20 cellular contexts compared by ENCODE assay signal in genomic region chr6:144898741-144899140, GRCh38.
DNase-seq lines count a peak whose midpoint lies in the region; ATAC-seq and TF ChIP-seq lines count a peak whose summit lies in the region.
"Had no signal": no experiment of that assay in that cellular context is flagged by ENCODE, and none has a peak within 500 bp of the region (broad histone marks: within the 10 kb centered on the region; RNA-seq: fewer than 3 reads in every experiment).

No MANE protein-coding gene starts in this region.

- in situ Hi-C loops in mammary epithelial cell (cut with MboI; ENCODE audit: low sequenced_read_pairs in 2 of 2), result no loop called here

- BruUV-seq in mammary epithelial cell (replicated peaks; lab: Mats Ljungman, UMichigan) (no TSS peak), MCF 10A (replicated peaks; lab: Mats Ljungman, UMichigan) (no TSS peak)

- no peaks in the 10 kb centered on the region for H3K9me3 Mint-ChIP-seq in MCF 10A (ENCODE audit: unreplicated experiment)

- H3K36me3 ChIP-seq in mammary epithelial cell (ENCODE audit: insufficient read depth, low read length) (no peaks in the 10 kb centered on the region), RWPE2 (ENCODE audit: low read depth) (no peaks in the 10 kb centered on the region), MM.1S (replicated peaks; ENCODE audit: insufficient read depth, low read length) (no peaks in the 10 kb centered on the region)
- H3K36me3 ChIP-seq: BLaER1 had no signal

- H3K4me1 ChIP-seq in mammary epithelial cell (ENCODE audit: insufficient read depth, low read length) (peaks cover 24% of the 10 kb centered on the region), RWPE2 (ENCODE audit: insufficient read depth, poor library complexity, severe bottlenecking) (peaks cover 27% of the 10 kb centered on the region), MM.1S (ENCODE audit: low read length) (no peaks in the 10 kb centered on the region)
- H3K4me1 ChIP-seq: BLaER1 had no signal

- H3K4me2 ChIP-seq in mammary epithelial cell (ENCODE audit: insufficient read depth, low read depth, low read length) (no peak overlapping the region), MM.1S (ENCODE audit: low read depth, low read length) (no peak overlapping the region)
- H3K4me2 ChIP-seq: BLaER1 had no signal

- POLR2A ChIA-PET in MCF 10A (lab: Yijun Ruan, JAX), result no interaction called here

- H3K27ac ChIP-seq in mammary epithelial cell (ENCODE audit: insufficient read depth, low read depth, low read length), result peak overlapping the region; percentile 83
- peak overlapping the region; percentile 84 for H3K27ac ChIP-seq in RWPE2 (ENCODE audit: poor library complexity, severe bottlenecking)
- no peak overlapping the region for H3K27ac ChIP-seq in MM.1S (ENCODE audit: low read length)
- H3K27ac ChIP-seq: 22Rv1, BLaER1 had no signal

- H3K79me2 ChIP-seq in mammary epithelial cell (ENCODE audit: insufficient read depth, low read length), result no peaks in the 10 kb centered on the region
- H3K79me2 ChIP-seq in MM.1S (ENCODE audit: low read length), result no peaks in the 10 kb centered on the region

- no peaks in the 10 kb centered on the region for H3K9me2 ChIP-seq in MM.1S (replicated peaks; ENCODE audit: insufficient read depth, low read length)

- H4K20me1 ChIP-seq in mammary epithelial cell (ENCODE audit: insufficient read depth, low read length), result no peaks in the 10 kb centered on the region
- no peaks in the 10 kb centered on the region for H4K20me1 ChIP-seq in MM.1S (ENCODE audit: insufficient read depth, low read length)
- H4K20me1 ChIP-seq: BLaER1 had no signal

- H3K4me3 Mint-ChIP-seq in MCF 10A (ENCODE audit: unreplicated experiment), result no peak overlapping the region
- H3K4me3 Mint-ChIP-seq: CD8-positive, alpha-beta memory T cell; T-helper 17 cell had no signal

- TF ChIP-seq CTCF in mammary epithelial cell (conservative IDR thresholded peaks at IDR 0.05 in 1 of 2, IDR thresholded peaks at IDR 0.05 in 1 of 2; ENCODE audit: extremely low read depth in 1 of 2, insufficient read depth in 1 of 2, low read depth in 1 of 2, low read length in 2 of 2) (no peak), MCF 10A (IDR thresholded peaks at IDR 0.05; ENCODE audit: unreplicated experiment) (no peak), RWPE2 (IDR thresholded peaks at IDR 0.05; ENCODE audit: poor library complexity, severe bottlenecking) (no peak), fibroblast of the aortic adventitia (IDR thresholded peaks at IDR 0.05; ENCODE audit: insufficient read depth, low read length) (no peak), MM.1S (IDR thresholded peaks at IDR 0.05; ENCODE audit: low read length) (no peak)

- H3K36me3 Mint-ChIP-seq in MCF 10A (ENCODE audit: insufficient read depth, unreplicated experiment), result no peaks in the 10 kb centered on the region

- H3K4me3 ChIP-seq in mammary epithelial cell (replicated peaks in 1 of 3; ENCODE audit: insufficient read depth in 1 of 3, low read depth in 2 of 3, low read length in 3 of 3) (no peak overlapping the region), RWPE2 (ENCODE audit: severe bottlenecking) (no peak overlapping the region), fibroblast of the aortic adventitia (ENCODE audit: low read depth, low read length) (no peak overlapping the region), MM.1S (ENCODE audit: low read length) (no peak overlapping the region)
- H3K4me3 ChIP-seq: BLaER1, GM12878 had no signal

- no peaks in the 10 kb centered on the region for H3K27me3 Mint-ChIP-seq in MCF 10A (ENCODE audit: insufficient read depth, unreplicated experiment)

- peaks cover 15% of the 10 kb centered on the region for H3K4me1 Mint-ChIP-seq in MCF 10A (ENCODE audit: insufficient read depth, unreplicated experiment)

- dilution Hi-C loops in mammary epithelial cell (cut with HindIII; ENCODE audit: low sequenced_read_pairs), result no loop called here

- ATAC-seq in RWPE2 (ENCODE audit: low read depth) (no peak), GM21717 (IDR thresholded peaks at IDR 0.05; ENCODE audit: unreplicated experiment) (no peak)
- ATAC-seq: GM12878, Right ventricle myocardium inferior, T-helper 17 cell had no signal

- CTCF ChIA-PET in mammary epithelial cell (lab: Charles Lee; ENCODE audit: low non-redundant PET) (no interaction called here), MCF 10A (lab: Yijun Ruan, JAX) (no interaction called here)

- 93% methylated on average over 1 of the region's 1 CpG for WGBS in mammary epithelial cell (ENCODE audit: low coverage, missing lambda C conversion rate)

- H3F3A ChIP-seq in MM.1S (ENCODE audit: insufficient read depth, low read length), result no peaks in the 10 kb centered on the region

- intact Hi-C loops in mammary epithelial cell (cut with micrococcal nuclease), result no loop called here
- intact Hi-C loops in MCF 10A (cut with micrococcal nuclease), result no loop called here

- H2AFZ ChIP-seq in mammary epithelial cell (ENCODE audit: low read depth, low read length), result no peak overlapping the region
- no peak overlapping the region for H2AFZ ChIP-seq in MM.1S (ENCODE audit: low read length)

- DNase-seq in mammary epithelial cell, result no peak
- DNase-seq in MCF 10A (ENCODE audit: unreplicated experiment), result no peak
- DNase-seq in RWPE2 (ENCODE audit: low spot score), result no peak
- peak; percentile 21 for DNase-seq in fibroblast of the aortic adventitia (ENCODE audit: low read depth)
- DNase-seq in T-helper 1 cell, result no peak
- no peak for DNase-seq in MM.1S
- no peak for DNase-seq in NCI-H1048 (lab: John Stamatoyannopoulos, UW)
- DNase-seq: CD8-positive, alpha-beta memory T cell; DMS79; GDM1; NCI-H1417 treated with DMSO at 0.1 percent for 48 hours; NCI-H2029; NCI-H2171 treated with DMSO at 0.1 percent for 48 hours; NCI-H510A; T-helper 17 cell had no signal

- H3K27ac Mint-ChIP-seq in MCF 10A (ENCODE audit: low read depth, unreplicated experiment), result no peak overlapping the region
- H3K27ac Mint-ChIP-seq: CD8-positive, alpha-beta memory T cell; T-helper 17 cell had no signal

- H3K9me3 ChIP-seq in mammary epithelial cell (replicated peaks; ENCODE audit: insufficient read depth, low read length) (no peaks in the 10 kb centered on the region), RWPE2 (ENCODE audit: severe bottlenecking) (no peaks in the 10 kb centered on the region), MM.1S (replicated peaks; ENCODE audit: insufficient read depth, low read length) (no peaks in the 10 kb centered on the region)

- no peaks in the 10 kb centered on the region for H3K27me3 ChIP-seq in mammary epithelial cell (ENCODE audit: insufficient read depth, low read length)
- H3K27me3 ChIP-seq in RWPE2 (ENCODE audit: insufficient read depth, poor library complexity, severe bottlenecking), result no peaks in the 10 kb centered on the region
- H3K27me3 ChIP-seq in MM.1S (replicated peaks; ENCODE audit: insufficient read depth, low read length), result no peaks in the 10 kb centered on the region
- H3K27me3 ChIP-seq: BLaER1 had no signal

- H3K9ac ChIP-seq in mammary epithelial cell (ENCODE audit: insufficient read depth, low read length), result no peak overlapping the region
- H3K9ac ChIP-seq in MM.1S (ENCODE audit: low read length), result no peak overlapping the region
- H3K9ac ChIP-seq: BLaER1 had no signal
